Comparison of ENCODE assay signal across 8 cellular contexts in the genomic region with DNA sequence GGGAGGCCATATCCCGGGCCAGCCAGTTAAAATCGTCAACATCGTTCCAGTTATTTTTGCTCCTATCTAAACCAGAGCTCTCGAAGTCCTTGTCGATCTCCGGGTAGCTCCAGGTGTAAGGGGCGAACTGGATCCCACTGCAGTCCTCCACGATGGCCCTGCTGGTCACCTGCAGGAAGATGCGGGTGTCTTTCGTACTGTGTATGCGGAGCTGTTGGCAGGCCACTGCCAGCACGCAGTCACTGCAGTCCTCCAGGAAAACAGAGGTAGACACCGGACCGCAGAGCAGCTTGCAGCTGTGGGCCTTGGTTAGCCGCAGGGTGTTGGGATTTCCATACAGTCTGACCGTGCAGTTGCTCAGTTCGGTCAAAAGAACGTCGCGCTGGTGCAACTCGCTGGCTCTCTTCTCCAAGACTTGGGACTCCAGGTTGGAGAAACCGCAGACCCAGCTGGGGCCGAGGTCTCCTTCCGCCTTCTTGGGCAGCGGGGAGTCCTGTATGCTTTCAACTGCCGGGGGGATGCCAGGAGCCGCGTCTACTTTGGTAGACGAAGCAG. TPM values are rescaled to one million over a fixed set of nuclear protein-coding genes. Genes with fewer than 3 reads are reported as not detected.
A peak's percentile ranks its signal among the peaks of the same experiment; 100 is the strongest.
DNase-seq lines count a peak whose midpoint lies in the region; ATAC-seq and TF ChIP-seq lines count a peak whose summit lies in the region.

No MANE protein-coding gene starts in this region.

- H3K27me3 ChIP-seq in SU-DHL-6 (ENCODE audit: low read length) = no peaks in the 10 kb centered on the region
- H3K27me3 ChIP-seq in suprapubic skin = no peaks in the 10 kb centered on the region

- H3K36me3 ChIP-seq in SU-DHL-6 (ENCODE audit: low read length) (peaks cover 9% of the 10 kb centered on the region; the same call in 1 of the 2 replicates), suprapubic skin (no peaks in the 10 kb centered on the region)

- 5% methylated on average over 11 of the region's 29 CpGs for WGBS in suprapubic skin

- TF ChIP-seq EP300 in suprapubic skin (IDR thresholded peaks at IDR 0.05) = no peak

- H3K4me3 ChIP-seq in AG10803 (ENCODE audit: low read length) (peak overlapping the region; percentile 98), SU-DHL-6 (ENCODE audit: insufficient read depth, low read length, poor library complexity, severe bottlenecking) (peak overlapping the region; percentile 97), coronary artery (peak overlapping the region; percentile 96), suprapubic skin (peak overlapping the region; percentile 91)

- peaks cover 42% of the 10 kb centered on the region for H3F3A ChIP-seq in SU-DHL-6 (ENCODE audit: insufficient read depth)

- peak overlapping the region; percentile 87 for H3K9ac ChIP-seq in SU-DHL-6 (ENCODE audit: low read length)

- no peak overlapping the region for H2AFZ ChIP-seq in SU-DHL-6 (ENCODE audit: low read depth, low read length, severe bottlenecking)

- H3K4me1 ChIP-seq in suprapubic skin = peaks cover 47% of the 10 kb centered on the region

- TF ChIP-seq CTCF in AG10803 (conservative IDR thresholded peaks at IDR 0.05; ENCODE audit: low read length) (no peak), SU-DHL-6 (IDR thresholded peaks at IDR 0.05; ENCODE audit: insufficient read depth, low read length, poor library complexity, severe bottlenecking) (no peak), coronary artery (IDR thresholded peaks at IDR 0.05) (no peak), suprapubic skin (IDR thresholded peaks at IDR 0.05) (no peak)

- no peak for TF ChIP-seq POLR2A in suprapubic skin (IDR thresholded peaks at IDR 0.05)

- peaks cover 10% of the 10 kb centered on the region; the same call in 1 of the 2 replicates for H4K20me1 ChIP-seq in SU-DHL-6 (ENCODE audit: low read depth, low read length)

- H3K27ac ChIP-seq in SU-DHL-6 (ENCODE audit: low read depth, low read length) = peak overlapping the region; percentile 74
- H3K27ac ChIP-seq in coronary artery = peak overlapping the region; percentile 73 to 90
- H3K27ac ChIP-seq in suprapubic skin = peak overlapping the region; percentile 97

- H3K9me3 ChIP-seq in SU-DHL-6 (ENCODE audit: insufficient read depth, low read length) (0 out of 2 replicates have a peak, but pooled peaks cover 8% of the 10 kb centered on the region), suprapubic skin (no peaks in the 10 kb centered on the region)

- DNase-seq in AG10803 (ENCODE audit: low read depth) (peak; percentile 36), GM19238 (ENCODE audit: insufficient read length, low spot score) (peak; percentile 12), coronary artery (ENCODE audit: low spot score) (peak; percentile 77), lung microvascular endothelial cell (ENCODE audit: low read depth in 2 of 2) (peak; percentile 37 to 41), suprapubic skin (ENCODE audit: low spot score in 2 of 2) (peak in 1 of 2 donors; percentile 70), GOT3 (lab: John Stamatoyannopoulos, UW) (no peak)

- no peaks in the 10 kb centered on the region for H3K9me2 ChIP-seq in SU-DHL-6 (replicated peaks; ENCODE audit: insufficient read depth, low read length)

- peak overlapping the region; percentile 77 for H3K4me2 ChIP-seq in SU-DHL-6 (ENCODE audit: low read depth, low read length, poor library complexity, severe bottlenecking)

- peaks cover 20% of the 10 kb centered on the region for H3K79me2 ChIP-seq in SU-DHL-6 (ENCODE audit: insufficient read depth, low read length)

- no peak for ATAC-seq in GM21576 (IDR thresholded peaks at IDR 0.05; ENCODE audit: unreplicated experiment)

RNA-seq across cellular contexts. Expression of a gene that starts 0.7 kb away (rescaled TPM):
- total RNA-seq in lung microvascular endothelial cell = 26.4 and 35.5 TPM in 2 replicates
- total RNA-seq in suprapubic skin = 10 to 100 TPM; 25.6 to 51.9 (median 30.2) TPM

RNA-seq across cellular contexts. Expression of a gene that starts 22.8 kb away (rescaled TPM):
- total RNA-seq in lung microvascular endothelial cell = 0.44 and 0.60 TPM in 2 replicates
- under 1 TPM in 1 of 4 donors, not detected in 3; 0.38 TPM for total RNA-seq in suprapubic skin

RNA-seq across cellular contexts. Expression of a gene that starts 36.7 kb away (rescaled TPM):
- total RNA-seq in lung microvascular endothelial cell = 2.8 and 5.6 TPM in 2 replicates
- total RNA-seq in suprapubic skin = 10 to 100 TPM; 20.7 to 28.2 (median 25.4) TPM
